In the genomic region with DNA sequence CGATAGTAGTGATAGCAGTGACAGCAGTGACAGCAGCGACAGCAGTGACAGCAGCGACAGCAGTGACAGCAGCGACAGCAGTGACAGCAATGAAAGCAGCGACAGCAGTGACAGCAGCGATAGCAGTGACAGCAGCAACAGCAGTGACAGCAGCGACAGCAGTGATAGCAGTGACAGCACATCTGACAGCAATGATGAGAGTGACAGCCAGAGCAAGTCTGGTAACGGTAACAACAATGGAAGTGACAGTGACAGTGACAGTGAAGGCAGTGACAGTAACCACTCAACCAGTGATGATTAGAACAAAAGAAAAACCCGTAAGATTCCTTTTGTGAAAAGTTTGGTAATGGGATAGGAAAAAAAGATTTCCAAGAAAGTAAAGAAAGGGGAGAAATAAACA, we compare ENCODE assay signal across 11 cellular contexts. TPM values are rescaled to one million over a fixed set of nuclear protein-coding genes. Genes with fewer than 3 reads are reported as not detected.
"Had no signal": no experiment of that assay in that cellular context is flagged by ENCODE, and none has a peak within 500 bp of the region (broad histone marks: within the 10 kb centered on the region; RNA-seq: fewer than 3 reads in every experiment).

No MANE protein-coding gene starts in this region.

- H3K9ac ChIP-seq: GM23248, KMS-11 had no signal

- H3K9me3 ChIP-seq: HAP-1 had no signal

- DNase-seq: GM23248, GOT3, H7, KBM-7 had no signal

- H2AFZ ChIP-seq: GM23248 had no signal

- H3K27ac ChIP-seq: GM23248, HL-60, KMS-11 had no signal

- FAIRE-seq: HepG2 had no signal

- H3K4me2 ChIP-seq: KMS-11 had no signal

- H3K36me3 ChIP-seq: HAP-1 had no signal

- H3K4me3 ChIP-seq: GM23248, HAP-1 had no signal

- H3K4me1 ChIP-seq: HAP-1 had no signal

RNA-seq across cellular contexts. Expression of a gene that starts 7.9 kb away (rescaled TPM):
- total RNA-seq: GM23248, H4, H7, HepG2, HT1080 had no signal
- polyA plus RNA-seq: GM23248, HepG2, IgD-negative memory B cell had no signal

RNA-seq across cellular contexts. Expression of a gene that starts 33.8 kb away (rescaled TPM):
- total RNA-seq: GM23248, H4, H7, HepG2, HT1080 had no signal
- polyA plus RNA-seq: GM23248, HepG2, IgD-negative memory B cell had no signal
